In genomic region chr2:180075763-180076362, GRCh38 we compare ENCODE assay signal across 18 cellular contexts.
A peak's percentile ranks its signal among the peaks of the same experiment; 100 is the strongest.
DNase-seq lines count a peak whose midpoint lies in the region; ATAC-seq and TF ChIP-seq lines count a peak whose summit lies in the region.
"Had no signal": no experiment of that assay in that cellular context is flagged by ENCODE, and none has a peak within 500 bp of the region (broad histone marks: within the 10 kb centered on the region; RNA-seq: fewer than 3 reads in every experiment).

No MANE protein-coding gene starts in this region.

- no peak overlapping the region for H4K5ac ChIP-seq in mesendoderm (ENCODE audit: low read length)

- BruUV-seq in MCF 10A (replicated peaks; lab: Mats Ljungman, UMichigan) (no TSS peak), mammary epithelial cell (replicated peaks; lab: Mats Ljungman, UMichigan) (no TSS peak)

- H3K36me3 ChIP-seq in mammary epithelial cell (ENCODE audit: insufficient read depth, low read length) (no peaks in the 10 kb centered on the region), mesendoderm (ENCODE audit: control insufficient read depth, insufficient read depth, low read length) (no peaks in the 10 kb centered on the region)

- H2AFZ ChIP-seq in mammary epithelial cell (ENCODE audit: low read depth, low read length): no peak overlapping the region
- H2AFZ ChIP-seq: GM23248 had no signal

- H3K79me2 ChIP-seq in mammary epithelial cell (ENCODE audit: insufficient read depth, low read length) (no peaks in the 10 kb centered on the region), mesendoderm (ENCODE audit: control insufficient read depth, insufficient read depth, low read length) (no peaks in the 10 kb centered on the region)

- WGBS in mammary epithelial cell (ENCODE audit: low coverage, missing lambda C conversion rate): 91% methylated on average over 7 of the region's 7 CpGs
- no CpG with 5 or more reads among the region's 7 CpGs for WGBS in mesendoderm (ENCODE audit: extremely low coverage, insufficient coverage, low lambda C conversion rate)

- no peak overlapping the region for H2BK15ac ChIP-seq in mesendoderm (replicated peaks; ENCODE audit: low read depth)

- POLR2A ChIA-PET in MCF 10A (lab: Yijun Ruan, JAX): interaction anchor here (1.3 kb wide), 1 partner anchor 61 kb away, joined by 4 read pairs; no protein-coding TSS in a partner anchor

- dilution Hi-C loops in mammary epithelial cell (cut with HindIII; ENCODE audit: low sequenced_read_pairs): loop anchor here (10.0 kb wide), 1 partner anchor 161 kb away; no protein-coding TSS in a partner anchor

- H3K79me1 ChIP-seq in mesendoderm (ENCODE audit: low read length): no peaks in the 10 kb centered on the region

- H2BK120ac ChIP-seq in mesendoderm (ENCODE audit: low read depth, low read length): no peak overlapping the region

- H3K27ac ChIP-seq in mammary epithelial cell (ENCODE audit: insufficient read depth, low read depth, low read length) (no peak overlapping the region), mesendoderm (ENCODE audit: low read depth, low read length) (no peak overlapping the region)
- H3K27ac ChIP-seq: 22Rv1, GM23248 had no signal

- H3K27ac Mint-ChIP-seq in MCF 10A (ENCODE audit: low read depth, unreplicated experiment): peak overlapping the region; percentile 23
- H3K27ac Mint-ChIP-seq in activated naive CD8-positive, alpha-beta T cell treated with anti-CD3 and anti-CD28 coated beads for 36 hours: no peak overlapping the region
- H3K27ac Mint-ChIP-seq: CD14-positive monocyte; CD8-positive, alpha-beta T cell had no signal

- ATAC-seq in HG03135 (IDR thresholded peaks at IDR 0.05; ENCODE audit: unreplicated experiment) (no peak), GM21390 (IDR thresholded peaks at IDR 0.05; ENCODE audit: unreplicated experiment) (no peak)
- ATAC-seq: CD8-positive, alpha-beta T cell had no signal

- no peak overlapping the region for H4K8ac ChIP-seq in mesendoderm (ENCODE audit: low read depth, low read length)

- H3K4me3 Mint-ChIP-seq in MCF 10A (ENCODE audit: unreplicated experiment): no peak overlapping the region
- H3K4me3 Mint-ChIP-seq in activated naive CD8-positive, alpha-beta T cell treated with anti-CD3 and anti-CD28 coated beads for 36 hours: no peak overlapping the region
- H3K4me3 Mint-ChIP-seq: CD14-positive monocyte; CD8-positive, alpha-beta T cell had no signal

- peak overlapping the region; percentile 51 for H3K18ac ChIP-seq in mesendoderm (ENCODE audit: low read length)

- H3K27me3 ChIP-seq in mammary epithelial cell (ENCODE audit: insufficient read depth, low read length) (peaks cover 2% of the 10 kb centered on the region), mesendoderm (ENCODE audit: insufficient read depth, low read length, poor library complexity) (no peaks in the 10 kb centered on the region)

- H3K56ac ChIP-seq in mesendoderm (ENCODE audit: low read length): no peak overlapping the region

- no peaks in the 10 kb centered on the region for H3K4me1 ChIP-seq in mammary epithelial cell (ENCODE audit: insufficient read depth, low read length)
- no peaks in the 10 kb centered on the region for H3K4me1 ChIP-seq in mesendoderm (ENCODE audit: control insufficient read depth, low read depth, low read length)

- H3K27me3 Mint-ChIP-seq in MCF 10A (ENCODE audit: insufficient read depth, unreplicated experiment): no peaks in the 10 kb centered on the region
- peaks cover 4% of the 10 kb centered on the region for H3K27me3 Mint-ChIP-seq in activated naive CD8-positive, alpha-beta T cell treated with anti-CD3 and anti-CD28 coated beads for 36 hours

- in situ Hi-C loops in mammary epithelial cell (cut with MboI; ENCODE audit: low sequenced_read_pairs in 2 of 2): no loop called here

- H3K4me1 Mint-ChIP-seq in MCF 10A (ENCODE audit: insufficient read depth, unreplicated experiment): no peaks in the 10 kb centered on the region
- H3K4me1 Mint-ChIP-seq in activated naive CD8-positive, alpha-beta T cell treated with anti-CD3 and anti-CD28 coated beads for 36 hours: no peaks in the 10 kb centered on the region
- H3K4me1 Mint-ChIP-seq: CD14-positive monocyte had no signal

- H3K9me3 Mint-ChIP-seq in MCF 10A (ENCODE audit: unreplicated experiment): no peaks in the 10 kb centered on the region
- H3K9me3 Mint-ChIP-seq in activated naive CD8-positive, alpha-beta T cell treated with anti-CD3 and anti-CD28 coated beads for 36 hours: peaks cover 2% of the 10 kb centered on the region

- CTCF ChIA-PET in MCF 10A (lab: Yijun Ruan, JAX) (interaction anchor here (0.7 to 3.1 kb wide), 14 partner anchors 8 to 653 kb away, joined by 3 to 37 read pairs (median 6); partner anchors contain the start of gene CWC22), mammary epithelial cell (lab: Charles Lee; ENCODE audit: low non-redundant PET) (interaction anchor here (0.6 kb wide), 2 partner anchors 63 to 1314 kb away, joined by 3 to 5 read pairs; no protein-coding TSS in a partner anchor)

- H2AK5ac ChIP-seq in mesendoderm (ENCODE audit: low read length): no peak overlapping the region

- no peaks in the 10 kb centered on the region for H4K20me1 ChIP-seq in mammary epithelial cell (ENCODE audit: insufficient read depth, low read length)

- H3K9ac ChIP-seq in mammary epithelial cell (ENCODE audit: insufficient read depth, low read length): no peak overlapping the region
- no peak overlapping the region for H3K9ac ChIP-seq in mesendoderm (ENCODE audit: low read length)
- H3K9ac ChIP-seq: GM23248 had no signal

- no peak overlapping the region for H3K4ac ChIP-seq in mesendoderm (ENCODE audit: low read depth, low read length)

- intact Hi-C loops in MCF 10A (cut with micrococcal nuclease) (loop anchor here (5.0 kb wide), 3 partner anchors 234 to 654 kb away; no protein-coding TSS in a partner anchor), mammary epithelial cell (cut with micrococcal nuclease) (loop anchor here (2.0 to 10.0 kb wide), 3 partner anchors 325 to 1281 kb away; no protein-coding TSS in a partner anchor)

- no peaks in the 10 kb centered on the region for H3K36me3 Mint-ChIP-seq in MCF 10A (ENCODE audit: insufficient read depth, unreplicated experiment)
- H3K36me3 Mint-ChIP-seq in activated naive CD8-positive, alpha-beta T cell treated with anti-CD3 and anti-CD28 coated beads for 36 hours: no peaks in the 10 kb centered on the region
- H3K36me3 Mint-ChIP-seq: CD14-positive monocyte; CD8-positive, alpha-beta T cell had no signal

- no peaks in the 10 kb centered on the region for H3K9me3 ChIP-seq in mammary epithelial cell (replicated peaks; ENCODE audit: insufficient read depth, low read length)

- TF ChIP-seq CTCF in MCF 10A (IDR thresholded peaks at IDR 0.05; ENCODE audit: unreplicated experiment) (no peak), mammary epithelial cell (conservative IDR thresholded peaks at IDR 0.05 in 1 of 2, IDR thresholded peaks at IDR 0.05 in 1 of 2; ENCODE audit: extremely low read depth in 1 of 2, insufficient read depth in 1 of 2, low read depth in 1 of 2, low read length in 2 of 2) (no peak)

- H3K4me3 ChIP-seq in mammary epithelial cell (replicated peaks in 1 of 3; ENCODE audit: insufficient read depth in 1 of 3, low read depth in 2 of 3, low read length in 3 of 3) (no peak overlapping the region), mesendoderm (ENCODE audit: low read length) (no peak overlapping the region)
- H3K4me3 ChIP-seq: GM23248 had no signal

- H3K4me2 ChIP-seq in mammary epithelial cell (ENCODE audit: insufficient read depth, low read depth, low read length): no peak overlapping the region
- H3K4me2 ChIP-seq in mesendoderm (ENCODE audit: low read length): no peak overlapping the region

- H2BK5ac ChIP-seq in mesendoderm (ENCODE audit: low read length): no peak overlapping the region

- DNase-seq in MCF 10A (ENCODE audit: unreplicated experiment): no peak
- DNase-seq in mammary epithelial cell: no peak
- DNase-seq in mesendoderm: no peak
- peak; percentile 27 for DNase-seq in putamen (ENCODE audit: low spot score)
- DNase-seq in activated naive CD8-positive, alpha-beta T cell treated with anti-CD3 and anti-CD28 coated beads for 36 hours: no peak
- DNase-seq in cortex of kidney (lab: John Stamatoyannopoulos, UW): no peak
- DNase-seq: CD8-positive, alpha-beta T cell; COR-L47; DMS153; DND-41; GDM1; GM23248; H7; IMR-90 had no signal

- H3K23ac ChIP-seq in mesendoderm (ENCODE audit: low read length): no peak overlapping the region
